ENCODE assay signal across 9 cellular contexts in genomic region chr10:128716181-128716580, GRCh38.
"Had no signal": no experiment of that assay in that cellular context is flagged by ENCODE, and none has a peak within 500 bp of the region (broad histone marks: within the 10 kb centered on the region; RNA-seq: fewer than 3 reads in every experiment).

No MANE protein-coding gene starts in this region.

- FAIRE-seq: HTR-8/SVneo had no signal

- H3K4me1 ChIP-seq: HAP-1 had no signal

- H3K36me3 ChIP-seq: HAP-1 had no signal

- H3K9me3 ChIP-seq: HAP-1 had no signal

- H3K9ac ChIP-seq: KMS-11 had no signal

- DNase-seq: H7, HFFc6, Karpas-422, KBM-7 had no signal

- ATAC-seq: GM23338, HCT116 had no signal

- H3K4me3 ChIP-seq: GM23338, HAP-1 had no signal

- H3K4me2 ChIP-seq: GM23338, KMS-11 had no signal

- H3K27ac ChIP-seq: KMS-11 had no signal
